Comparison of ENCODE assay signal across 15 cellular contexts in genomic region chr14:100539319-100539645, GRCh38. TPM values are rescaled to one million over a fixed set of nuclear protein-coding genes. Genes with fewer than 3 reads are reported as not detected.
DNase-seq lines count a peak whose midpoint lies in the region; ATAC-seq and TF ChIP-seq lines count a peak whose summit lies in the region.
"Had no signal": no experiment of that assay in that cellular context is flagged by ENCODE, and none has a peak within 500 bp of the region (broad histone marks: within the 10 kb centered on the region; RNA-seq: fewer than 3 reads in every experiment).

No MANE protein-coding gene starts in this region.

- peak overlapping the region; percentile 64 for H3K18ac ChIP-seq in neuronal stem cell (ENCODE audit: low read length)

- H2AK5ac ChIP-seq in neuronal stem cell (ENCODE audit: low read depth, low read length): no peak overlapping the region

- no peak overlapping the region for H4K8ac ChIP-seq in neuronal stem cell (ENCODE audit: low read depth, low read length)

- TF ChIP-seq POLR2A in gastroesophageal sphincter (IDR thresholded peaks at IDR 0.05): no peak

- no peaks in the 10 kb centered on the region for H3K9me3 Mint-ChIP-seq in activated naive CD4-positive, alpha-beta T cell treated with anti-CD3 and anti-CD28 coated beads for 36 hours
- no peaks in the 10 kb centered on the region for H3K9me3 Mint-ChIP-seq in endodermal cell
- H3K9me3 Mint-ChIP-seq: CD4-positive, alpha-beta T cell had no signal

- no peaks in the 10 kb centered on the region for H3K27me3 Mint-ChIP-seq in activated naive CD4-positive, alpha-beta T cell treated with anti-CD3 and anti-CD28 coated beads for 36 hours (ENCODE audit: low read depth)
- H3K27me3 Mint-ChIP-seq in endodermal cell (ENCODE audit: insufficient read depth): no peaks in the 10 kb centered on the region
- H3K27me3 Mint-ChIP-seq: B cell; CD4-positive, alpha-beta T cell had no signal

- no peak overlapping the region for H3K27ac Mint-ChIP-seq in activated naive CD4-positive, alpha-beta T cell treated with anti-CD3 and anti-CD28 coated beads for 36 hours
- H3K27ac Mint-ChIP-seq in endodermal cell: no peak overlapping the region
- H3K27ac Mint-ChIP-seq: B cell; CD4-positive, alpha-beta T cell had no signal

- H2BK12ac ChIP-seq in neuronal stem cell (ENCODE audit: low read length): no peak overlapping the region

- intact Hi-C loops in activated naive CD4-positive, alpha-beta T cell treated with anti-CD3 and anti-CD28 coated beads for 36 hours (cut with micrococcal nuclease): no loop called here

- TF ChIP-seq CTCF in endodermal cell (conservative IDR thresholded peaks at IDR 0.05): no peak
- TF ChIP-seq CTCF in gastroesophageal sphincter (IDR thresholded peaks at IDR 0.05): no peak

- no peaks in the 10 kb centered on the region for H3K36me3 Mint-ChIP-seq in activated naive CD4-positive, alpha-beta T cell treated with anti-CD3 and anti-CD28 coated beads for 36 hours (ENCODE audit: low read depth)
- no peaks in the 10 kb centered on the region for H3K36me3 Mint-ChIP-seq in endodermal cell (ENCODE audit: low read depth)

- no peak overlapping the region for H4K91ac ChIP-seq in neuronal stem cell (ENCODE audit: low read depth, low read length, poor library complexity)

- ATAC-seq in GM18868 (IDR thresholded peaks at IDR 0.05; ENCODE audit: unreplicated experiment): no peak
- ATAC-seq in gastroesophageal sphincter: no peak
- no peak for ATAC-seq in GM21723 (IDR thresholded peaks at IDR 0.05; ENCODE audit: unreplicated experiment)

- H3K14ac ChIP-seq in neuronal stem cell (ENCODE audit: low read length): no peak overlapping the region

- H3K36me3 ChIP-seq in endodermal cell (ENCODE audit: control insufficient read depth, insufficient read depth, low read length) (no peaks in the 10 kb centered on the region), neuronal stem cell (replicated peaks in 1 of 2; ENCODE audit: control insufficient read depth in 2 of 2, insufficient read depth in 2 of 2, low read length in 2 of 2) (peaks cover 0 to 6% of the 10 kb centered on the region in 2 donors), gastroesophageal sphincter (peaks cover 0 to 28% of the 10 kb centered on the region in 2 donors)
- H3K36me3 ChIP-seq: HAP-1 had no signal

- peak; percentile 5 for DNase-seq in activated naive CD4-positive, alpha-beta T cell treated with anti-CD3 and anti-CD28 coated beads, Interleukin-2, amount 50 U/mL, for 16 hours
- DNase-seq in activated naive CD4-positive, alpha-beta T cell treated with anti-CD3 and anti-CD28 coated beads for 36 hours: no peak
- peak; percentile 25 for DNase-seq in 8988T
- peak; percentile 34 for DNase-seq in endodermal cell
- DNase-seq in neuronal stem cell (ENCODE audit: low spot score): no peak
- DNase-seq: C1 segment of cervical spinal cord, Calu3, DMS 273 treated with DMSO at 0.1 percent for 48 hours, GOT3 had no signal

- peaks cover 2% of the 10 kb centered on the region for H3K79me1 ChIP-seq in neuronal stem cell (ENCODE audit: low read depth, low read length)

- WGBS in endodermal cell (ENCODE audit: insufficient coverage in 1 of 2, insufficient read length in 1 of 2), 2 experiments: 95 to 96% methylated on average over 5 to 10 of the region's 11 CpGs
- WGBS in neuronal stem cell (ENCODE audit: extremely low coverage in 2 of 2, insufficient read length in 2 of 2, insufficient replicate concordance in 1 of 2), 2 donors: no CpG with 5 or more reads among the region's 11 CpGs
- WGBS in gastroesophageal sphincter (ENCODE audit: low coverage in 1 of 2), 2 donors: 72% methylated on average over 2 of the region's 11 CpGs; no CpG with 5 or more reads in 1 of the 2 donors

- H2BK15ac ChIP-seq in neuronal stem cell (ENCODE audit: low read length): no peak overlapping the region

- no peak overlapping the region for H3K4me3 ChIP-seq in endodermal cell (ENCODE audit: low read length)
- no peak overlapping the region for H3K4me3 ChIP-seq in neuronal stem cell (ENCODE audit: low read length in 2 of 2)
- no peak overlapping the region for H3K4me3 ChIP-seq in gastroesophageal sphincter
- H3K4me3 ChIP-seq: HAP-1 had no signal

- CTCF ChIA-PET in activated naive CD4-positive, alpha-beta T cell treated with anti-CD3 and anti-CD28 coated beads for 36 hours (lab: Charles Lee): no interaction called here

- H3K27me3 ChIP-seq in endodermal cell (ENCODE audit: control insufficient read depth, insufficient read depth, low read length, poor library complexity, severe bottlenecking): no peaks in the 10 kb centered on the region
- H3K27me3 ChIP-seq in neuronal stem cell (ENCODE audit: control insufficient read depth in 3 of 3, insufficient read depth in 3 of 3, low read depth in 1 of 3, low read length in 3 of 3): no peaks in the 10 kb centered on the region
- no peaks in the 10 kb centered on the region for H3K27me3 ChIP-seq in gastroesophageal sphincter

- H3K4me1 Mint-ChIP-seq in activated naive CD4-positive, alpha-beta T cell treated with anti-CD3 and anti-CD28 coated beads for 36 hours (ENCODE audit: low read depth): peaks cover under 1% of the 10 kb centered on the region
- H3K4me1 Mint-ChIP-seq in endodermal cell: no peaks in the 10 kb centered on the region
- H3K4me1 Mint-ChIP-seq: B cell had no signal

- no peak overlapping the region for H3K9ac ChIP-seq in endodermal cell (ENCODE audit: extremely low read depth, low read length, poor library complexity, severe bottlenecking)
- no peak overlapping the region for H3K9ac ChIP-seq in neuronal stem cell (ENCODE audit: low read depth, low read length, poor library complexity)

- H2BK120ac ChIP-seq in neuronal stem cell (ENCODE audit: low read depth, low read length): no peak overlapping the region

- H3K23ac ChIP-seq in neuronal stem cell (ENCODE audit: low read depth, low read length, poor library complexity): no peak overlapping the region

- H3K4me2 ChIP-seq in neuronal stem cell (ENCODE audit: insufficient read depth, low read length, poor library complexity, severe bottlenecking): no peak overlapping the region

- H3K4me1 ChIP-seq in endodermal cell (ENCODE audit: control insufficient read depth, insufficient read depth, low read length): no peaks in the 10 kb centered on the region
- peaks cover 8 to 9% of the 10 kb centered on the region in 2 donors for H3K4me1 ChIP-seq in neuronal stem cell (ENCODE audit: control insufficient read depth in 2 of 2, insufficient read depth in 1 of 2, low read depth in 1 of 2, low read length in 2 of 2)
- H3K4me1 ChIP-seq in gastroesophageal sphincter: peaks cover 0 to 9% (median 0%) of the 10 kb centered on the region in 3 donors
- H3K4me1 ChIP-seq: HAP-1 had no signal

- H3K4me3 Mint-ChIP-seq in activated naive CD4-positive, alpha-beta T cell treated with anti-CD3 and anti-CD28 coated beads for 36 hours: no peak overlapping the region
- no peak overlapping the region for H3K4me3 Mint-ChIP-seq in endodermal cell
- H3K4me3 Mint-ChIP-seq: B cell; CD4-positive, alpha-beta T cell had no signal

- H3K9me3 ChIP-seq in endodermal cell (ENCODE audit: control insufficient read depth, low read length) (no peaks in the 10 kb centered on the region), neuronal stem cell (replicated peaks in 1 of 2; ENCODE audit: control insufficient read depth in 2 of 2, insufficient read depth in 1 of 2, low read depth in 1 of 2, low read length in 2 of 2) (no peaks in the 10 kb centered on the region), gastroesophageal sphincter (no peaks in the 10 kb centered on the region)
- H3K9me3 ChIP-seq: HAP-1 had no signal

- TF ChIP-seq EP300 in gastroesophageal sphincter (IDR thresholded peaks at IDR 0.05): no peak

- H2BK5ac ChIP-seq in neuronal stem cell (ENCODE audit: low read length): no peak overlapping the region

- no peak overlapping the region for H2AFZ ChIP-seq in neuronal stem cell (ENCODE audit: low read length)

- H3K27ac ChIP-seq in endodermal cell (ENCODE audit: low read depth, low read length): no peak overlapping the region
- H3K27ac ChIP-seq in neuronal stem cell (replicated peaks; ENCODE audit: low read length): no peak overlapping the region
- no peak overlapping the region for H3K27ac ChIP-seq in gastroesophageal sphincter

- no peak overlapping the region for H3K4ac ChIP-seq in neuronal stem cell (ENCODE audit: low read length)

RNA-seq across cellular contexts. Expression of gene BEGAIN, which starts 47.9 kb away (rescaled TPM):
- total RNA-seq in activated naive CD4-positive, alpha-beta T cell treated with anti-CD3 and anti-CD28 coated beads for 36 hours: 1 to 10 TPM; 5.0 to 5.6 TPM
- total RNA-seq in endodermal cell (1 to 10 TPM in 1 of 2 donors, under 1 TPM in 1; 0.91 to 1.3 TPM), gastroesophageal sphincter (1 to 10 TPM; 3.9 to 5.6 (median 4.2) TPM)
- polyA plus RNA-seq in endodermal cell (2013, experiment 1 of 2): 1.4 TPM
- polyA plus RNA-seq in endodermal cell (2013, experiment 2 of 2): 1.1 TPM
- 20.9 TPM for polyA plus RNA-seq in neuronal stem cell (2013, experiment 1 of 2)
- polyA plus RNA-seq in neuronal stem cell (2013, experiment 2 of 2): 20.1 TPM
- total RNA-seq: B cell had no signal

Comparison
In these comparisons a context has a peak if more than half of its experiments do, and no peak if none do; other contexts are left out.
1. DNase-seq: peak in activated naive CD4-positive, alpha-beta T cell treated with anti-CD3 and anti-CD28 coated beads, Interleukin-2, amount 50 U/mL, for 16 hours (single experiment), 8988T (single experiment) and endodermal cell (single experiment); none in activated naive CD4-positive, alpha-beta T cell treated with anti-CD3 and anti-CD28 coated beads for 36 hours (single experiment) and neuronal stem cell (single experiment).